ENCODE assay signal across 14 cellular contexts in genomic region chr7:155753446-155753965, GRCh38. TPM values are rescaled to one million over a fixed set of nuclear protein-coding genes. Genes with fewer than 3 reads are reported as not detected.
DNase-seq lines count a peak whose midpoint lies in the region; ATAC-seq and TF ChIP-seq lines count a peak whose summit lies in the region.
"Had no signal": no experiment of that assay in that cellular context is flagged by ENCODE, and none has a peak within 500 bp of the region (broad histone marks: within the 10 kb centered on the region; RNA-seq: fewer than 3 reads in every experiment).

No MANE protein-coding gene starts in this region.

- H3K9me3 ChIP-seq in SU-DHL-6 (ENCODE audit: insufficient read depth, low read length), result no peaks in the 10 kb centered on the region
- H3K9me3 ChIP-seq in left lung, result peaks cover 0 to 3% of the 10 kb centered on the region in 2 donors
- H3K9me3 ChIP-seq in aorta (ENCODE audit: control insufficient read depth, low read length), result no peaks in the 10 kb centered on the region
- H3K9me3 ChIP-seq: neutrophil had no signal

- peak; percentile 4 for ATAC-seq in GM21723 (IDR thresholded peaks at IDR 0.05; ENCODE audit: unreplicated experiment)
- ATAC-seq in left lung, result peak; percentile 32
- ATAC-seq in aorta (ENCODE audit: low FRiP score), result no peak

- peaks cover 10% of the 10 kb centered on the region; the same call in 1 of the 2 replicates for H4K20me1 ChIP-seq in SU-DHL-6 (ENCODE audit: low read depth, low read length)

- intact Hi-C loops in left lung (cut with DNase I), result no loop called here
- intact Hi-C loops in aorta (cut with DNase I), result no loop called here

- H3K27me3 ChIP-seq in SU-DHL-6 (ENCODE audit: low read length) (no peaks in the 10 kb centered on the region), left lung (no peaks in the 10 kb centered on the region), aorta (ENCODE audit: control insufficient read depth in 1 of 2, insufficient read depth in 2 of 2, low read length in 1 of 2) (no peaks in the 10 kb centered on the region)
- H3K27me3 ChIP-seq: neutrophil had no signal

- H3K27ac ChIP-seq in SU-DHL-6 (ENCODE audit: low read depth, low read length) (peak overlapping the region; percentile 62), left lung (no peak overlapping the region), aorta (ENCODE audit: low read depth in 1 of 2, low read length in 2 of 2) (no peak overlapping the region)

- TF ChIP-seq CTCF in SU-DHL-6 (IDR thresholded peaks at IDR 0.05; ENCODE audit: insufficient read depth, low read length, poor library complexity, severe bottlenecking) (no peak), left lung (IDR thresholded peaks at IDR 0.05) (no peak)

- in situ Hi-C loops in G401 (cut with HindIII; ENCODE audit: low sequenced_read_pairs), result no loop called here

- peak overlapping the region; percentile 55 for H3K4me2 ChIP-seq in SU-DHL-6 (ENCODE audit: low read depth, low read length, poor library complexity, severe bottlenecking)

- DNase-seq in G401 (ENCODE audit: low spot score) (peak; percentile 82), left lung (no peak), epidermal melanocyte (ENCODE audit: insufficient read length, low spot score) (no peak), aorta (no peak), NCI-H1105 treated with DMSO at 0.1 percent for 48 hours (lab: John Stamatoyannopoulos, UW) (no peak)
- no peak for DNase-seq in stimulated activated CD4-positive, alpha-beta T cell treated with anti-CD3 and anti-CD28 coated beads, Interleukin-4, amount 100 ng/mL, for 1 hour
- DNase-seq: activated T-cell treated with anti-CD3 and anti-CD28 coated beads, Interleukin-2, amount 50 U/mL, for 48 hours; NCI-H446; stimulated activated CD4-positive, alpha-beta T cell treated with anti-CD3 and anti-CD28 coated beads, Interleukin-4, amount 100 ng/mL, for 24 hours; trophoblast cell had no signal

- WGBS in aorta, 2 donors, result 79 to 83% methylated on average over 10 of the region's 10 CpGs

- H3K79me2 ChIP-seq in SU-DHL-6 (ENCODE audit: insufficient read depth, low read length), result peaks cover 99% of the 10 kb centered on the region

- H3K4me1 ChIP-seq in left lung (peaks cover 8 to 40% of the 10 kb centered on the region in 2 donors), aorta (ENCODE audit: control insufficient read depth in 1 of 2, insufficient read depth in 2 of 2, low read length in 2 of 2) (no peaks in the 10 kb centered on the region)

- H2AFZ ChIP-seq in SU-DHL-6 (ENCODE audit: low read depth, low read length, severe bottlenecking), result no peak overlapping the region

- peaks cover 4% of the 10 kb centered on the region; the same call in 1 of the 2 replicates for H3K36me3 ChIP-seq in SU-DHL-6 (ENCODE audit: low read length)
- H3K36me3 ChIP-seq in left lung, result peaks cover 0 to 2% of the 10 kb centered on the region in 2 donors
- no peaks in the 10 kb centered on the region for H3K36me3 ChIP-seq in aorta (ENCODE audit: control insufficient read depth in 1 of 2, insufficient read depth in 2 of 2, low read length in 1 of 2)

- no peaks in the 10 kb centered on the region for H3K9me2 ChIP-seq in SU-DHL-6 (replicated peaks; ENCODE audit: insufficient read depth, low read length)

- H3K4me3 ChIP-seq in SU-DHL-6 (ENCODE audit: insufficient read depth, low read length, poor library complexity, severe bottlenecking) (no peak overlapping the region), left lung (no peak overlapping the region), aorta (ENCODE audit: low read length in 2 of 2) (no peak overlapping the region)

- no peaks in the 10 kb centered on the region for H3F3A ChIP-seq in SU-DHL-6 (ENCODE audit: insufficient read depth)

- H3K9ac ChIP-seq in SU-DHL-6 (ENCODE audit: low read length), result no peak overlapping the region; the same call in 1 of the 2 replicates

RNA-seq across cellular contexts. Expression of gene SHH, which starts 58.8 kb away (rescaled TPM):
- not detected in 2 replicates for total RNA-seq in G401 (2014; rRNA removed; shearing (Covaris generic))
- total RNA-seq in left lung (1 to 10 TPM; 4.4 to 5.7 TPM), aorta (under 1 TPM in 1 of 2 donors, not detected in 1; 0.10 TPM)
- polyA plus RNA-seq in aorta, result under 1 TPM in 1 of 2 donors, not detected in 1; 0.25 TPM
- total RNA-seq: T-helper 1 cell treated with Interleukin-12 subunit alpha and Interleukin-12 subunit beta and Interleukin-4 antibody, amounts not matched to agents 30 ng/mL and 1 ng/mL, for 36 hours had no signal
